Comparison of ENCODE assay signal across 15 cellular contexts in the genomic region with DNA sequence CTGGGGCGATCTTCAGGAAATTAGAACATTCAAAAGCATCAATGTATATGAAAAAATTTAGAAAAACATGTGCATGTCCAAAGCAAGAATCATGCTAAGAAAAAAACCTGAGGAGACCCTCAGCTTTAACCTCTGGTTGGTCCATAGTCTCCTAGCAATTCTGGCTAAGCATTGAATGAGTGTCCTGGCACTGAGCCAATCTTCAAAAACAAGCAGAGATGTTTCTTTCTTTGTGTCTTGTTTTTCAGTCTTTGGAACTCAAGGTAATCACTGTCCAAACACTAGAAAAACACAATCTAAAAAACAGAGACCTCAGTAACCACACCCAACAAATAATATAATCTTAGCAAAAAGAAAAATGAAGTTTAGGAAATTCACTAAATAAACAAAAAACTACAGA.
A peak's percentile ranks its signal among the peaks of the same experiment; 100 is the strongest.
DNase-seq lines count a peak whose midpoint lies in the region; ATAC-seq and TF ChIP-seq lines count a peak whose summit lies in the region.
"Had no signal": no experiment of that assay in that cellular context is flagged by ENCODE, and none has a peak within 500 bp of the region (broad histone marks: within the 10 kb centered on the region; RNA-seq: fewer than 3 reads in every experiment).

No MANE protein-coding gene starts in this region.

- no peak overlapping the region for H3K4me3 ChIP-seq in CD8-positive, alpha-beta T cell (ENCODE audit: low read depth, low read length)
- H3K4me3 ChIP-seq in psoas muscle, result no peak overlapping the region
- H3K4me3 ChIP-seq: PC-9 had no signal

- no peaks in the 10 kb centered on the region for H3K4me1 Mint-ChIP-seq in CD8-positive, alpha-beta T cell (ENCODE audit: low read depth)
- H3K4me1 Mint-ChIP-seq: CD14-positive monocyte, H9, IgD-negative memory B cell, T-cell had no signal

- intact Hi-C loops in CD8-positive, alpha-beta T cell (cut with DNase I, micrococcal nuclease), result no loop called here
- intact Hi-C loops in psoas muscle (cut with DNase I), result no loop called here

- H3K36me3 ChIP-seq in CD8-positive, alpha-beta T cell (ENCODE audit: insufficient read depth, low read length), result no peaks in the 10 kb centered on the region
- no peaks in the 10 kb centered on the region for H3K36me3 ChIP-seq in psoas muscle (ENCODE audit: insufficient read depth in 1 of 2, low read depth in 1 of 2)

- 92 to 93% (median 93%) methylated on average over 1 of the region's 1 CpG for WGBS in psoas muscle, 3 donors

- H3K9me3 ChIP-seq in CD8-positive, alpha-beta T cell (ENCODE audit: low read length), result no peaks in the 10 kb centered on the region
- H3K9me3 ChIP-seq in psoas muscle, result peaks cover 8% of the 10 kb centered on the region

- no peak overlapping the region for H3K4me3 Mint-ChIP-seq in CD8-positive, alpha-beta T cell
- H3K4me3 Mint-ChIP-seq: CD14-positive monocyte, H9, IgD-negative memory B cell, T-cell had no signal

- no peak for TF ChIP-seq CTCF in CD8-positive, alpha-beta T cell (IDR thresholded peaks at IDR 0.05)
- TF ChIP-seq CTCF in psoas muscle (IDR thresholded peaks at IDR 0.05), result no peak

- POLR2A ChIA-PET in CD8-positive, alpha-beta T cell (lab: Charles Lee), result no interaction called here

- H3K27me3 ChIP-seq in CD8-positive, alpha-beta T cell (ENCODE audit: insufficient read depth, low read length), result no peaks in the 10 kb centered on the region
- no peaks in the 10 kb centered on the region for H3K27me3 ChIP-seq in psoas muscle (ENCODE audit: insufficient read depth in 3 of 3, low read length in 2 of 3)

- no peak for ATAC-seq in CD8-positive, alpha-beta T cell
- no peak for ATAC-seq in psoas muscle
- ATAC-seq: T-cell had no signal

- H3K9me3 Mint-ChIP-seq in CD8-positive, alpha-beta T cell, result peaks cover 8% of the 10 kb centered on the region

- DNase-seq in NCI-H146 (lab: John Stamatoyannopoulos, UW) (peak; percentile 1), NCI-H146 treated with DMSO at 0.1 percent for 48 hours (lab: John Stamatoyannopoulos, UW; ENCODE audit: unreplicated experiment) (no peak), EH (ENCODE audit: low read depth) (peak; percentile 2), NCI-H69 (lab: John Stamatoyannopoulos, UW) (peak; percentile 15), dermis microvascular lymphatic vessel endothelial cell (ENCODE audit: low read depth in 2 of 2) (peak; percentile 1 to 19), mesenteric fat pad (ENCODE audit: low spot score) (no peak), psoas muscle (no peak)
- DNase-seq in CD8-positive, alpha-beta T cell, result no peak
- DNase-seq: DMS79, H9, NCI-H1930, PC-9, T-cell had no signal

- CTCF ChIA-PET in CD8-positive, alpha-beta T cell (lab: Charles Lee), result no interaction called here

- no peak overlapping the region for H3K27ac Mint-ChIP-seq in CD8-positive, alpha-beta T cell
- H3K27ac Mint-ChIP-seq: CD14-positive monocyte, H9, IgD-negative memory B cell, T-cell had no signal

- H3K27me3 Mint-ChIP-seq in CD8-positive, alpha-beta T cell (ENCODE audit: low read depth), result peaks cover 3% of the 10 kb centered on the region
- H3K27me3 Mint-ChIP-seq: IgD-negative memory B cell had no signal

- no peaks in the 10 kb centered on the region for H3K36me3 Mint-ChIP-seq in CD8-positive, alpha-beta T cell
- H3K36me3 Mint-ChIP-seq: CD14-positive monocyte, T-cell had no signal

- no peaks in the 10 kb centered on the region for H3K4me1 ChIP-seq in CD8-positive, alpha-beta T cell (ENCODE audit: insufficient read depth, low read length)
- no peaks in the 10 kb centered on the region for H3K4me1 ChIP-seq in psoas muscle

- no peak overlapping the region for H3K27ac ChIP-seq in CD8-positive, alpha-beta T cell (ENCODE audit: low read depth, low read length)
- no peak overlapping the region for H3K27ac ChIP-seq in psoas muscle
- H3K27ac ChIP-seq: PC-9 had no signal

Comparison
In these comparisons a context has a peak if more than half of its experiments do, and no peak if none do; other contexts are left out.
1. DNase-seq: peak in NCI-H146 (single experiment), EH (single experiment), NCI-H69 (single experiment) and dermis microvascular lymphatic vessel endothelial cell (2 of 2); none in NCI-H146 treated with DMSO at 0.1 percent for 48 hours (single experiment), mesenteric fat pad (single experiment), CD8-positive, alpha-beta T cell (0 of 7) and psoas muscle (0 of 2).